In genomic region chr2:175275499-175275898, GRCh38 we compare ENCODE assay signal across 19 cellular contexts.
A peak's percentile ranks its signal among the peaks of the same experiment; 100 is the strongest.
DNase-seq lines count a peak whose midpoint lies in the region; ATAC-seq and TF ChIP-seq lines count a peak whose summit lies in the region.
"Had no signal": no experiment of that assay in that cellular context is flagged by ENCODE, and none has a peak within 500 bp of the region (broad histone marks: within the 10 kb centered on the region; RNA-seq: fewer than 3 reads in every experiment).

No MANE protein-coding gene starts in this region.

- H3K27me3 ChIP-seq in heart left ventricle (peaks cover 0 to 8% (median 0%) of the 10 kb centered on the region in 9 donors), right atrium auricular region (no peaks in the 10 kb centered on the region), upper lobe of right lung (no peaks in the 10 kb centered on the region), aorta (ENCODE audit: control insufficient read depth in 1 of 2, insufficient read depth in 2 of 2, low read length in 1 of 2) (no peaks in the 10 kb centered on the region)
- H3K27me3 ChIP-seq: right lobe of liver had no signal

- H3K9me3 ChIP-seq in heart left ventricle (no peaks in the 10 kb centered on the region), right atrium auricular region (no peaks in the 10 kb centered on the region), upper lobe of right lung (no peaks in the 10 kb centered on the region), aorta (ENCODE audit: control insufficient read depth, low read length) (no peaks in the 10 kb centered on the region)
- H3K9me3 ChIP-seq: neutrophil, right lobe of liver, SJSA1, suprapubic skin had no signal

- H3K36me3 ChIP-seq in heart left ventricle (no peaks in the 10 kb centered on the region), right atrium auricular region (no peaks in the 10 kb centered on the region), upper lobe of right lung (no peaks in the 10 kb centered on the region), aorta (ENCODE audit: control insufficient read depth in 1 of 2, insufficient read depth in 2 of 2, low read length in 1 of 2) (no peaks in the 10 kb centered on the region)
- H3K36me3 ChIP-seq: neutrophil, right lobe of liver, SJSA1, suprapubic skin had no signal

- H3K4me3 ChIP-seq in heart left ventricle (no peak overlapping the region), right atrium auricular region (no peak overlapping the region), upper lobe of right lung (no peak overlapping the region), aorta (ENCODE audit: low read length in 2 of 2) (no peak overlapping the region)
- H3K4me3 ChIP-seq: right lobe of liver, SJSA1, suprapubic skin had no signal

- ATAC-seq in heart left ventricle (peak; percentile 61 to 67 (median 62)), upper lobe of right lung (no peak), aorta (ENCODE audit: low FRiP score) (no peak)
- ATAC-seq in stimulated activated memory B cell treated with anti-CD40 and anti-IgM and Interleukin-4, amounts not matched to agents 10 μg/mL and 1 μg/mL and 100 μg/mL, for 72 hours: no peak
- ATAC-seq: activated CD4-positive, CD25-positive, alpha-beta regulatory T cell treated with anti-CD3 and anti-CD28 coated beads, Interleukin-2, amount 50 U/mL, for 24 hours; right lobe of liver had no signal

- H3K4me1 Mint-ChIP-seq in stimulated activated memory B cell treated with anti-CD40 and anti-IgM and Interleukin-4, amounts not matched to agents 10 μg/mL and 1 μg/mL and 100 μg/mL, for 72 hours: no peaks in the 10 kb centered on the region
- H3K4me1 Mint-ChIP-seq: activated CD4-positive, alpha-beta memory T cell treated with anti-CD3 and anti-CD28 coated beads, Interleukin-2, amount 10 ng/mL, durations not matched to agents 7 days and 5 days; activated naive CD8-positive, alpha-beta T cell treated with anti-CD3 and anti-CD28 coated beads, Interleukin-2, amount 10 ng/mL, durations not matched to agents 7 days and 5 days had no signal

- H3K4me1 ChIP-seq in heart left ventricle (peaks cover 0 to 5% (median 0%) of the 10 kb centered on the region in 12 donors), right atrium auricular region (no peaks in the 10 kb centered on the region), upper lobe of right lung (no peaks in the 10 kb centered on the region), aorta (ENCODE audit: control insufficient read depth in 1 of 2, insufficient read depth in 2 of 2, low read length in 2 of 2) (no peaks in the 10 kb centered on the region)
- H3K4me1 ChIP-seq: right lobe of liver, SJSA1, suprapubic skin had no signal

- H3K9me3 Mint-ChIP-seq in stimulated activated memory B cell treated with anti-CD40 and anti-IgM and Interleukin-4, amounts not matched to agents 10 μg/mL and 1 μg/mL and 100 μg/mL, for 72 hours: no peaks in the 10 kb centered on the region
- H3K9me3 Mint-ChIP-seq: activated CD4-positive, alpha-beta memory T cell treated with anti-CD3 and anti-CD28 coated beads, Interleukin-2, amount 10 ng/mL, durations not matched to agents 7 days and 5 days; activated naive CD8-positive, alpha-beta T cell treated with anti-CD3 and anti-CD28 coated beads, Interleukin-2, amount 10 ng/mL, durations not matched to agents 7 days and 5 days; activated T-helper 2 cell treated with anti-CD3 and anti-CD28 coated beads, Interferon-gamma antibody, Interleukin-2, Interleukin-4, amounts not matched to agents 10 μg/mL and 5 μg/mL and 100 μg/mL, durations not matched to agents 14 hours and 24 hours and 36 hours; H9 had no signal

- H3K4me3 Mint-ChIP-seq in stimulated activated memory B cell treated with anti-CD40 and anti-IgM and Interleukin-4, amounts not matched to agents 10 μg/mL and 1 μg/mL and 100 μg/mL, for 72 hours: no peak overlapping the region
- H3K4me3 Mint-ChIP-seq: activated CD4-positive, alpha-beta memory T cell treated with anti-CD3 and anti-CD28 coated beads, Interleukin-2, amount 10 ng/mL, durations not matched to agents 7 days and 5 days; activated naive CD8-positive, alpha-beta T cell treated with anti-CD3 and anti-CD28 coated beads, Interleukin-2, amount 10 ng/mL, durations not matched to agents 7 days and 5 days; H9 had no signal

- TF ChIP-seq CTCF in heart left ventricle (IDR thresholded peaks at IDR 0.05): no peak
- TF ChIP-seq CTCF in right atrium auricular region (IDR thresholded peaks at IDR 0.05): no peak
- no peak for TF ChIP-seq CTCF in upper lobe of right lung (IDR thresholded peaks at IDR 0.05)

- no peak overlapping the region for H3K27ac Mint-ChIP-seq in stimulated activated memory B cell treated with anti-CD40 and anti-IgM and Interleukin-4, amounts not matched to agents 10 μg/mL and 1 μg/mL and 100 μg/mL, for 72 hours
- H3K27ac Mint-ChIP-seq: activated CD4-positive, alpha-beta memory T cell treated with anti-CD3 and anti-CD28 coated beads, Interleukin-2, amount 10 ng/mL, durations not matched to agents 7 days and 5 days; activated naive CD8-positive, alpha-beta T cell treated with anti-CD3 and anti-CD28 coated beads, Interleukin-2, amount 10 ng/mL, durations not matched to agents 7 days and 5 days; activated T-helper 2 cell treated with anti-CD3 and anti-CD28 coated beads, Interferon-gamma antibody, Interleukin-2, Interleukin-4, amounts not matched to agents 10 μg/mL and 5 μg/mL and 100 μg/mL, durations not matched to agents 14 hours and 24 hours and 36 hours; H9 had no signal

- WGBS in heart left ventricle, 4 donors: 3 to 9% (median 6%) methylated on average over 1 of the region's 1 CpG
- 11 to 18% methylated on average over 1 of the region's 1 CpG for WGBS in aorta, 2 donors

- DNase-seq in heart left ventricle (no peak), right atrium auricular region (ENCODE audit: low spot score) (no peak), NCI-H2081 (lab: John Stamatoyannopoulos, UW) (peak; percentile 32 to 66), SK-N-DZ (ENCODE audit: low spot score) (peak; percentile 7), upper lobe of right lung (no peak), aorta (no peak)
- DNase-seq: activated CD4-positive, alpha-beta memory T cell treated with anti-CD3 and anti-CD28 coated beads, Interleukin-2, amount 10 ng/mL, durations not matched to agents 7 days and 5 days; activated naive CD8-positive, alpha-beta T cell treated with anti-CD3 and anti-CD28 coated beads, Interleukin-2, amount 10 ng/mL, durations not matched to agents 7 days and 5 days; C1 segment of cervical spinal cord; H9; right lobe of liver; stimulated activated CD4-positive, alpha-beta T cell treated with anti-CD3 and anti-CD28 coated beads, Interleukin-4, amount 100 ng/mL, for 4 hours; stimulated activated naive CD4-positive, alpha-beta T cell had no signal

- TF ChIP-seq POLR2A in heart left ventricle (IDR thresholded peaks at IDR 0.05): no peak

- intact Hi-C loops in heart left ventricle (cut with DNase I): loop anchor here in 1 of 10 donors (10.0 kb wide), 1 partner anchor 161 kb away; no protein-coding TSS in a partner anchor
- intact Hi-C loops in upper lobe of right lung (cut with DNase I): no loop called here
- intact Hi-C loops in aorta (cut with DNase I): no loop called here

- H3K27ac ChIP-seq in heart left ventricle (no peak overlapping the region), right atrium auricular region (no peak overlapping the region), upper lobe of right lung (no peak overlapping the region), aorta (ENCODE audit: low read depth in 1 of 2, low read length in 2 of 2) (no peak overlapping the region)
- H3K27ac ChIP-seq: neutrophil, right lobe of liver, SJSA1, suprapubic skin had no signal

- H3K36me3 Mint-ChIP-seq in stimulated activated memory B cell treated with anti-CD40 and anti-IgM and Interleukin-4, amounts not matched to agents 10 μg/mL and 1 μg/mL and 100 μg/mL, for 72 hours: no peaks in the 10 kb centered on the region
- H3K36me3 Mint-ChIP-seq: activated naive CD8-positive, alpha-beta T cell treated with anti-CD3 and anti-CD28 coated beads, Interleukin-2, amount 10 ng/mL, durations not matched to agents 7 days and 5 days had no signal

- no peaks in the 10 kb centered on the region for H3K27me3 Mint-ChIP-seq in stimulated activated memory B cell treated with anti-CD40 and anti-IgM and Interleukin-4, amounts not matched to agents 10 μg/mL and 1 μg/mL and 100 μg/mL, for 72 hours

Comparison
In these comparisons a context has a peak if more than half of its experiments do, and no peak if none do; other contexts are left out.
1. ATAC-seq: peak in heart left ventricle (4 of 4); none in upper lobe of right lung (single experiment), aorta (single experiment) and stimulated activated memory B cell treated with anti-CD40 and anti-IgM and Interleukin-4, amounts not matched to agents 10 μg/mL and 1 μg/mL and 100 μg/mL, for 72 hours (single experiment).
2. DNase-seq: peak in NCI-H2081 (2 of 2) and SK-N-DZ (single experiment); none in heart left ventricle (0 of 5), right atrium auricular region (single experiment), upper lobe of right lung (single experiment) and aorta (0 of 2).